In the genomic region with DNA sequence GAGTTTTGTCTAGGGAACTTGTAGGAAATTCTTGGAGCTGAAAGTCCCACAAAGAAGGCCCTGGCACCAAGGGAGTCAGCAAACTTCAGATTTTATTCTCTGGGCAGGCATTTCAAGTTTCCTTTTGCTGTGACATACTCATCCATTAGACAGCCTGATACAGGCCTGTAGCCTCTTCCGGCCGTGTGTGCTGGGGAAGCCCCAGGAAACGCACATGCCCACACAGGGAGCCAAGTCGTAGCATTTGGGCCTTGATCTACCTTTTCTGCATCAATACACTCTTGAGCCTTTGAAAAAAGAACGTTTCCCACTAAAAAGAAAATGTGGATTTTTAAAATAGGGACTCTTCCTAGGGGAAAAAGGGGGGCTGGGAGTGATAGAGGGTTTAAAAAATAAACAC, we compare ENCODE assay signal across 8 cellular contexts. TPM values are rescaled to one million over a fixed set of nuclear protein-coding genes. Genes with fewer than 3 reads are reported as not detected.
A peak's percentile ranks its signal among the peaks of the same experiment; 100 is the strongest.
DNase-seq lines count a peak whose midpoint lies in the region; ATAC-seq and TF ChIP-seq lines count a peak whose summit lies in the region.

No MANE protein-coding gene starts in this region.

- H3K4me1 ChIP-seq in aorta (ENCODE audit: control insufficient read depth in 1 of 2, insufficient read depth in 2 of 2, low read length in 2 of 2): no peaks in the 10 kb centered on the region

- TF ChIP-seq CTCF in MCF 10A (IDR thresholded peaks at IDR 0.05; ENCODE audit: unreplicated experiment): no peak

- WGBS in aorta, 2 donors: 76% methylated on average over 5 of the region's 5 CpGs

- no TSS peak for BruUV-seq in MCF 10A (replicated peaks; lab: Mats Ljungman, UMichigan)

- peaks cover 2% of the 10 kb centered on the region for H3K9me3 ChIP-seq in aorta (ENCODE audit: control insufficient read depth, low read length)

- H3K4me3 Mint-ChIP-seq in MCF 10A (ENCODE audit: unreplicated experiment): no peak overlapping the region

- H3K9me3 Mint-ChIP-seq in MCF 10A (ENCODE audit: unreplicated experiment): no peaks in the 10 kb centered on the region

- no peaks in the 10 kb centered on the region for H3K36me3 ChIP-seq in aorta (ENCODE audit: control insufficient read depth in 1 of 2, insufficient read depth in 2 of 2, low read length in 1 of 2)

- in situ Hi-C loops in KBM-7 (cut with MboI; ENCODE audit: low pct_unique_long_range_greater_than_20kb, low sequenced_read_pairs): no loop called here

- H3K27me3 Mint-ChIP-seq in MCF 10A (ENCODE audit: insufficient read depth, unreplicated experiment): peaks cover 32% of the 10 kb centered on the region

- no peak overlapping the region for H3K27ac ChIP-seq in aorta (ENCODE audit: low read depth in 1 of 2, low read length in 2 of 2)

- no peaks in the 10 kb centered on the region for H3K27me3 ChIP-seq in aorta (ENCODE audit: control insufficient read depth in 1 of 2, insufficient read depth in 2 of 2, low read length in 1 of 2)

- no peak overlapping the region for H3K4me3 ChIP-seq in aorta (ENCODE audit: low read length in 2 of 2)

- ATAC-seq in GM18907 (IDR thresholded peaks at IDR 0.05; ENCODE audit: unreplicated experiment): peak; percentile 89
- ATAC-seq in HG02981 (IDR thresholded peaks at IDR 0.05; ENCODE audit: unreplicated experiment): peak; percentile 60
- ATAC-seq in aorta (ENCODE audit: low FRiP score): no peak

- intact Hi-C loops in aorta (cut with DNase I) (no loop called here), MCF 10A (cut with micrococcal nuclease) (no loop called here)

- no peaks in the 10 kb centered on the region for H3K4me1 Mint-ChIP-seq in MCF 10A (ENCODE audit: insufficient read depth, unreplicated experiment)

- CTCF ChIA-PET in MCF 10A (lab: Yijun Ruan, JAX): no interaction called here

- POLR2A ChIA-PET in MCF 10A (lab: Yijun Ruan, JAX): no interaction called here

- peak; percentile 50 for DNase-seq in activated CD4-positive, alpha-beta T cell treated with anti-CD3 and anti-CD28 coated beads, Interleukin-2, amount 50 U/mL, for 1 hour
- peak; percentile 45 for DNase-seq in stimulated activated CD4-positive, alpha-beta T cell treated with anti-CD3 and anti-CD28 coated beads, Interleukin-12 subunit alpha, Interleukin-12 subunit beta, amount 100 ng/mL, for 4 hours
- DNase-seq in NCI-H2171 treated with DMSO at 0.1 percent for 48 hours (lab: John Stamatoyannopoulos, UW): no peak
- no peak for DNase-seq in KBM-7
- no peak for DNase-seq in aorta
- DNase-seq in MCF 10A (ENCODE audit: unreplicated experiment): no peak

- H3K27ac Mint-ChIP-seq in MCF 10A (ENCODE audit: low read depth, unreplicated experiment): no peak overlapping the region

- no peaks in the 10 kb centered on the region for H3K36me3 Mint-ChIP-seq in MCF 10A (ENCODE audit: insufficient read depth, unreplicated experiment)

RNA-seq across cellular contexts. Expression of a gene that starts 15.0 kb away (rescaled TPM):
- total RNA-seq in aorta (1 to 10 TPM in 1 of 2 donors, under 1 TPM in 1; 0.75 to 1.0 TPM), MCF 10A (2022) (not detected in 2 replicates)
- polyA plus RNA-seq in aorta: under 1 TPM in 1 of 2 donors, not detected in 1; 0.15 TPM

Comparison
In these comparisons a context has a peak if more than half of its experiments do, and no peak if none do; other contexts are left out.
1. DNase-seq: peak in activated CD4-positive, alpha-beta T cell treated with anti-CD3 and anti-CD28 coated beads, Interleukin-2, amount 50 U/mL, for 1 hour (single experiment) and stimulated activated CD4-positive, alpha-beta T cell treated with anti-CD3 and anti-CD28 coated beads, Interleukin-12 subunit alpha, Interleukin-12 subunit beta, amount 100 ng/mL, for 4 hours (single experiment); none in NCI-H2171 treated with DMSO at 0.1 percent for 48 hours (single experiment), KBM-7 (single experiment), aorta (0 of 2) and MCF 10A (single experiment).